Comparison of ENCODE assay signal across 18 cellular contexts in the genomic region with DNA sequence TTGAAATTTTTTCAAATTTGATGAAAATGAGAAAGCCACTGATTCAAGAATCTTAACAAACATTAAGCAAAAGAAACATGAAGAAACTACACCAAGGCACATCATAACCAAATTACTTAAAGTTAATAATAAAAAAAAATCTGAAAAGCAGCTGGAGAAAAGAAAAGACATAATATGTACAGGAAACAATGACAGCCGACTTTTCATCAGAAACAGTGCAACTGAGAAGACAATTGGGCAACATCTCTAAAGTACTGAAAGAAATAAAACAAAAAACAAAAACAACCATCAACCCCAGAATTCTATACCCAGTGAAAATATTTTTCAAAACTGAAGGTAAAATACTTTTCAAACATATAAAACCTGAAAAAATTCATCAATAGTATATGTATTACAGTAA.
"Had no signal": no experiment of that assay in that cellular context is flagged by ENCODE, and none has a peak within 500 bp of the region (broad histone marks: within the 10 kb centered on the region; RNA-seq: fewer than 3 reads in every experiment).

No MANE protein-coding gene starts in this region.

- FAIRE-seq: bronchial epithelial cell had no signal

- H3K4me3 ChIP-seq: esophagus muscularis mucosa, upper lobe of right lung had no signal

- DNase-seq: activated CD4-positive, alpha-beta T cell treated with anti-CD3 and anti-CD28 coated beads, Interleukin-2, amount 10 ng/mL, durations not matched to agents 7 days and 5 days; activated CD8-positive, alpha-beta T cell treated with anti-CD3 and anti-CD28 coated beads, Interleukin-2, amount 10 ng/mL, durations not matched to agents 7 days and 5 days; activated effector memory CD4-positive, alpha-beta T cell treated with Interleukin-2 at 50 U/mL for 16 hours; activated naive CD4-positive, alpha-beta T cell treated with anti-CD3 and anti-CD28 coated beads, Interleukin-2, amount 10 ng/mL, durations not matched to agents 7 days and 5 days; activated naive CD8-positive, alpha-beta T cell treated with anti-CD3 and anti-CD28 coated beads, Interleukin-2, amount 50 U/mL, for 24 hours; activated T-cell treated with anti-CD3 and anti-CD28 coated beads, Interleukin-2, amount 50 U/mL, for 4 hours; effector CD8-positive, alpha-beta T cell; foreskin fibroblast; left ventricle myocardium superior; retina; stimulated activated CD4-positive, alpha-beta T cell treated with anti-CD3 and anti-CD28 coated beads, Interleukin-12 subunit alpha, Interleukin-12 subunit beta, amount 100 ng/mL, for 4 hours; stimulated activated CD4-positive, alpha-beta T cell treated with anti-CD3 and anti-CD28 coated beads, Interleukin-1b, Interleukin-23, amount 100 ng/mL, for 48 hours; stimulated activated CD8-positive, alpha-beta memory T cell treated with anti-CD3 and anti-CD28 coated beads, Interleukin-4, amount 100 ng/mL, for 48 hours; stimulated activated naive CD4-positive, alpha-beta T cell; upper lobe of right lung had no signal

- H3K27me3 ChIP-seq: esophagus muscularis mucosa, upper lobe of right lung had no signal

- H3K4me1 ChIP-seq: esophagus muscularis mucosa, upper lobe of right lung had no signal

- H3K36me3 ChIP-seq: upper lobe of right lung had no signal

- H3K27ac ChIP-seq: esophagus muscularis mucosa, upper lobe of right lung had no signal

- H3K9me3 ChIP-seq: upper lobe of right lung had no signal

- ATAC-seq: activated CD4-positive, CD25-positive, alpha-beta regulatory T cell treated with anti-CD3 and anti-CD28 coated beads, Interleukin-2, amount 50 U/mL, for 24 hours; activated CD8-positive, alpha-beta T cell treated with anti-CD3 and anti-CD28 coated beads, Interleukin-2, amount 10 ng/mL, durations not matched to agents 7 days and 5 days; activated naive CD8-positive, alpha-beta T cell treated with anti-CD3 and anti-CD28 coated beads, Interleukin-2, amount 50 U/mL, for 24 hours; activated T-cell treated with anti-CD3 and anti-CD28 coated beads, Interleukin-2, amount 50 U/mL, for 4 hours; left ventricle myocardium superior; upper lobe of right lung had no signal
